In the genomic region with DNA sequence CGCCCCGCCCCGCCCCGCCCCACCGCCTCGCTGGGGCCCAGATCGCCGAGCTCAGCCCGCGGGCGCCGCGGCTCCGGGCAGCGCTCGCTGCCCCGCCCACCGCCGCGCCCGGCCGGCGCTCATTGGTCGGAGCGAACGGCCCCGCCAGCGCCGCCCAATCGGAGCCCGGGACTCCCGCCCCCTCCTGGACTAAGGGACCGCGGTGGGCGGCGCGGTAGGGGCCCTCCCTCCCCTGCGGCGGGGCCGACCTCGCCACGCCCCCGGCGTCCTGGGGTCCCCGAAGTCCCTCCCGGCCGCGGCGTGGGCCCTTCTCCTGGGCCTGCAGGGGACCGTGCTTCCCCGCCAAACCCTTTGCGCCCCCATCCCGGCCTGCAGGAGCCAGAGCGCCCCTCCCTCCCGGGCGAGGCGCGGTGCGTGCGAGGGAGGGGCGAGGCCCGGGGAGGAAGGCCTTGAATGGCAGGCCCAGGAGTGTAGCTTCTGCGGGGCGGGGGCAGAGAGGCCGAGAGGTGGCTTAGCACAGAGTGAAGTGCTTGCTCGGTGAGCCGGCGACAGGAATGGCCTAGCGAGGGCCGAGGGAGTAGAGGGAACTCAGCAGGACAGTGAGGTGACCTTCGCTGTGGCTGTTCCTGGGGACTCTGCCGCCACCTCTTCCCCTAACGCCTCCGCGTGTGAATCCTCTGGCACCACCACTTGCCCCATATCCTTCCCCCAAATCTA, we compare ENCODE assay signal across 8 cellular contexts. TPM values are rescaled to one million over a fixed set of nuclear protein-coding genes. Genes with fewer than 3 reads are reported as not detected.
DNase-seq lines count a peak whose midpoint lies in the region; ATAC-seq and TF ChIP-seq lines count a peak whose summit lies in the region.

A gene (minus strand): TSS at position 51 of the 717 bp plus-strand sequence. CDS start 7,366 bp downstream, outside the sequence.

- H3K36me3 Mint-ChIP-seq in dendritic cell treated with granulocyte-macrophage colony-stimulating factor and Interleukin-4, amounts not matched to agents 40 ng/mL and 50 ng/mL, for 4 days (ENCODE audit: low read depth), result peaks cover 21% of the 10 kb centered on the region

- H3K4me3 ChIP-seq in right lobe of liver, result peak within 1 kb of the TSS; percentile 48 to 60 (median 50)

- DNase-seq in AML-193 (lab: John Stamatoyannopoulos, UW) (peak; percentile 51 to 54), NCI-H510A treated with DMSO at 0.1 percent for 48 hours (lab: John Stamatoyannopoulos, UW) (peak; percentile 97), right lobe of liver (peak; percentile 84 to 92 (median 90))
- peak; percentile 84 for DNase-seq in activated CD4-positive, alpha-beta T cell treated with anti-CD3 and anti-CD28 coated beads, Interleukin-2, amount 50 U/mL, for 1 hour
- DNase-seq in stimulated activated CD4-positive, alpha-beta T cell treated with anti-CD3 and anti-CD28 coated beads, Interleukin-4, amount 100 ng/mL, for 24 hours, result peak; percentile 88

- peak; percentile 82 for ATAC-seq in GM19023 (IDR thresholded peaks at IDR 0.05; ENCODE audit: unreplicated experiment)
- peak; percentile 81 for ATAC-seq in HG03175 (IDR thresholded peaks at IDR 0.05; ENCODE audit: unreplicated experiment)
- ATAC-seq in right lobe of liver, result peak; percentile 82 to 89 (median 88)

- TF ChIP-seq POLR2A in right lobe of liver (IDR thresholded peaks at IDR 0.05), result no peak

- intact Hi-C loops in dendritic cell treated with granulocyte-macrophage colony-stimulating factor and Interleukin-4, amounts not matched to agents 40 ng/mL and 50 ng/mL, for 4 days (cut with micrococcal nuclease), result loop anchor here (10.0 kb wide), 1 partner anchor 48 kb away; a partner anchor contains a TSS
- intact Hi-C loops in right lobe of liver (cut with DNase I), result no loop called here

- WGBS in right lobe of liver (ENCODE audit: insufficient coverage, low coverage, low lambda C conversion rate, missing lambda C conversion rate), result no CpG with 5 or more reads among the region's 75 CpGs

- no peaks in the 10 kb centered on the region for H3K36me3 ChIP-seq in right lobe of liver

- no peak for TF ChIP-seq CTCF in right lobe of liver (IDR thresholded peaks at IDR 0.05)

- peaks cover 10% of the 10 kb centered on the region for H3K27me3 Mint-ChIP-seq in dendritic cell treated with granulocyte-macrophage colony-stimulating factor and Interleukin-4, amounts not matched to agents 40 ng/mL and 50 ng/mL, for 4 days

- peaks cover 74% of the 10 kb centered on the region for H3K4me1 Mint-ChIP-seq in dendritic cell treated with granulocyte-macrophage colony-stimulating factor and Interleukin-4, amounts not matched to agents 40 ng/mL and 50 ng/mL, for 4 days (ENCODE audit: low read depth)

- no peaks in the 10 kb centered on the region for H3K9me3 ChIP-seq in right lobe of liver

- H3K4me1 ChIP-seq in right lobe of liver, result peaks cover 0 to 11% (median 3%) of the 10 kb centered on the region in 4 donors

- no peaks in the 10 kb centered on the region for H3K9me3 Mint-ChIP-seq in dendritic cell treated with granulocyte-macrophage colony-stimulating factor and Interleukin-4, amounts not matched to agents 40 ng/mL and 50 ng/mL, for 4 days

- H3K27me3 ChIP-seq in right lobe of liver, result no peaks in the 10 kb centered on the region

- H3K27ac ChIP-seq in right lobe of liver, result peak within 1 kb of the TSS; percentile 24 to 76 (median 48)

- peak within 1 kb of the TSS; percentile 81 for H3K27ac Mint-ChIP-seq in dendritic cell treated with granulocyte-macrophage colony-stimulating factor and Interleukin-4, amounts not matched to agents 40 ng/mL and 50 ng/mL, for 4 days

- peak within 1 kb of the TSS; percentile 77 for H3K4me3 Mint-ChIP-seq in dendritic cell treated with granulocyte-macrophage colony-stimulating factor and Interleukin-4, amounts not matched to agents 40 ng/mL and 50 ng/mL, for 4 days

RNA-seq across cellular contexts. Expression of the gene that starts here (rescaled TPM):
- total RNA-seq in right lobe of liver, result 1 to 10 TPM in 2 of 6 experiments, under 1 TPM in 4; 0.35 to 1.1 (median 0.47) TPM

Comparison
In these comparisons a context has a peak if more than half of its experiments do, and no peak if none do; other contexts are left out.
1. Peak in every context shown above with its lines: DNase-seq, ATAC-seq, H3K4me3 ChIP-seq and H3K27ac ChIP-seq.